Comparison of ENCODE assay signal across 18 cellular contexts in the genomic region with DNA sequence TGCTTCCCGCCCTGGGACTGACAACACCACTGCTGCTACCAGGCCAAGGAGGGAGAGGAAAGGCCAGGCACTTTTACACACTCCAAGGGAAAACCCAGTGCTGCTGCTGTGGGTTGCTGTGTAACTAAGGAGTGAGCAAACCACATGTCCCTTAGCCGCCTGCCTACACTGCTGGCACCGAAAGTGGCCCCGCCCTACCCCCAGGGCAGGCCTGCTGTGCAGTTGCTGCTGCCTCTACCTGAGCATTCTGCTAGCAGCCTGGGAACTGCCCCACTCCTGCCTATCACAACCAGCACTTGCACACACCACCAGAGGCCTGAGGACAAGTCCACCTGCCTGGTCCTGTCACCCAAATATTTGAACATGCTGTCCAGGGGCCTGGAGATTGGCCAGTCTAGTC.
"Had no signal": no experiment of that assay in that cellular context is flagged by ENCODE, and none has a peak within 500 bp of the region (broad histone marks: within the 10 kb centered on the region; RNA-seq: fewer than 3 reads in every experiment).

No MANE protein-coding gene starts in this region.

- H3K4me3 ChIP-seq: coronary artery, heart left ventricle, pancreas, stomach, thoracic aorta, transverse colon had no signal

- H3K36me3 ChIP-seq: heart left ventricle, pancreas, stomach, thoracic aorta, transverse colon had no signal

- H3K27me3 ChIP-seq: heart left ventricle, pancreas, stomach, transverse colon had no signal

- H3K27ac ChIP-seq: coronary artery, heart left ventricle, pancreas, stomach, thoracic aorta, transverse colon had no signal

- DNase-seq: effector CD4-positive, alpha-beta T cell; endodermal cell; hippocampal formation; kidney glomerular epithelial cell; natural killer cell; nucleus accumbens; small intestine; stimulated activated CD4-positive, alpha-beta T cell treated with anti-CD3 and anti-CD28 coated beads, Interleukin-12 subunit alpha, Interleukin-12 subunit beta, amount 100 ng/mL, for 4 hours; stimulated activated naive CD4-positive, alpha-beta T cell; stomach; substantia nigra; transverse colon had no signal

- FAIRE-seq: endothelial cell of umbilical vein, frontal cortex, pancreas, small intestine had no signal

- H3K4me1 ChIP-seq: heart left ventricle, pancreas, stomach, transverse colon had no signal
